Comparison of ENCODE assay signal across 8 cellular contexts in the genomic region with DNA sequence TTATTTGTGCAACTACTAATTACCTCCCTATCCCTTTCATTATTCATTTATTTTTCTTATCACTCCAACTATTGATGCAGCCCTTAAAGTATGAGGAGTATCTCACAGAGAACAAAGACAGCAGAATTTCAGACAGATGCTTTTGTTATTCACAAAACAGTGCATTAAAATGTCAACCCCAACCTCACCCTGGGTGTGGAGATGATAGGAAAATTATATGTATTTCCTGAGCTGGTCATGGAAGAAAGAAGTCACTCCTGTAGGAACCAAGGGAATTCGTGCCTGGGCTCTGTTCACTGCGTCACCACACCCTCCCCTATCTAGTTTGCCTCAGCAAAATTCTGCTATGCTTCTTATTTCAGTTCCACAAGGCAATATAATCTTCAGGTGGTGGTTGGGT.
"Had no signal": no experiment of that assay in that cellular context is flagged by ENCODE, and none has a peak within 500 bp of the region (broad histone marks: within the 10 kb centered on the region; RNA-seq: fewer than 3 reads in every experiment).

No MANE protein-coding gene starts in this region.

- DNase-seq: GDM1, GF-D8 had no signal

- H3K4me3 ChIP-seq: GM12878 had no signal

- ATAC-seq: GM12878 had no signal

- FAIRE-seq: G401.6, GM12878, GM12891, GM12892, GM18507, GM19239 had no signal
